In the genomic region with DNA sequence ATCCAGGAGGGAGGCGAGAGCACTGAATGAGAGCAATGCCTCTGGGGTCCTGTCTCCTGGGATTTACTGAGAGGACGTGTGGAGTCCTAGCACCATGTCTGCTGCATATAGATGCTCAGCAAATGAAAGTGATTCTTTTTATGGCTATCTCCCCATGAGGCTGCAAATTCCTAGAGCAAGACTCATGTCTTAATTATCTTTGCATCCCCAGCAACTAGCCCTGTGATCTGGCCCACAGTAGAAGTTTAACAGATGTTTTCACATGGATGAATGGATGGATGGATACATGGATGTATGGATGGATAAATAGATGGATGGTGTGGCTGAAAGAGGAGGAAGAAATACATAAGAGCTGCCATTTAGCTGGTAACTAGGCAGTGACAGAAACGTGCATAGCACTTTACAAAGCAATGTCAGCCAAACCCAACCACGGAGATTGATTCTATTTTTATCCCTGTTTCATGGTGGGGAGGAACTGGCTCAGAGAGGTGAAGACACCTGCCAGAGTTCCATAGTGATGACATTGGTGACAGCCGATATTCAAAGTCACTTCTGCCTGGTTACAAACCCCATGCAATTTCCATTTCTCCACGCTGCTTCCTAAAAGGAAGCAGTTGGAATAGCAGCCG, we compare ENCODE assay signal across 12 cellular contexts. TPM values are rescaled to one million over a fixed set of nuclear protein-coding genes. Genes with fewer than 3 reads are reported as not detected.
DNase-seq lines count a peak whose midpoint lies in the region; ATAC-seq and TF ChIP-seq lines count a peak whose summit lies in the region.
"Had no signal": no experiment of that assay in that cellular context is flagged by ENCODE, and none has a peak within 500 bp of the region (broad histone marks: within the 10 kb centered on the region; RNA-seq: fewer than 3 reads in every experiment).

No MANE protein-coding gene starts in this region.

- ATAC-seq in GM23338 (no peak), HG03469 (IDR thresholded peaks at IDR 0.05; ENCODE audit: unreplicated experiment) (no peak)
- no peak for ATAC-seq in activated CD4-positive, CD25-positive, alpha-beta regulatory T cell treated with anti-CD3 and anti-CD28 coated beads, Interleukin-2, amount 50 U/mL, for 24 hours
- ATAC-seq: activated T-helper 17 cell treated with anti-CD3 and anti-CD28 coated beads, Interleukin-2, amount 50 U/mL, for 72 hours had no signal

- H3K4me2 ChIP-seq in GM23338: no peak overlapping the region

- in situ Hi-C loops in brain microvascular endothelial cell (cut with HindIII; ENCODE audit: low pct_ligation_motif_present, low sequenced_read_pairs): no loop called here

- H3K4me1 ChIP-seq in GM23338 (ENCODE audit: insufficient read depth): peaks cover 4% of the 10 kb centered on the region; the same call in 1 of the 2 replicates

- H3K4me1 Mint-ChIP-seq in GM23338: peaks cover 9% of the 10 kb centered on the region; the same call in 2 of the 3 replicates
- H3K4me1 Mint-ChIP-seq: activated T-helper 17 cell treated with anti-CD3 and anti-CD28 coated beads, Interleukin-2, amount 50 U/mL, for 72 hours had no signal

- peaks cover 8% of the 10 kb centered on the region for H3K27me3 Mint-ChIP-seq in GM23338 (ENCODE audit: insufficient read depth, low read depth, poor library complexity)

- H4K20me1 ChIP-seq in GM23338 (replicated peaks; ENCODE audit: insufficient read depth): no peaks in the 10 kb centered on the region

- no peak overlapping the region for H2AFZ ChIP-seq in GM23338

- H3K27me3 ChIP-seq in brain microvascular endothelial cell (replicated peaks) (no peaks in the 10 kb centered on the region), GM23338 (ENCODE audit: insufficient read depth) (no peaks in the 10 kb centered on the region)

- peak; percentile 65 for DNase-seq in Daoy (ENCODE audit: low read depth)
- DNase-seq in M059J (ENCODE audit: low read depth): peak; percentile 49
- peak; percentile 67 for DNase-seq in brain microvascular endothelial cell
- DNase-seq in myocyte (ENCODE audit: low read depth): peak; percentile 77
- no peak for DNase-seq in GM23338 (ENCODE audit: low spot score)
- DNase-seq in DMS 273 (lab: John Stamatoyannopoulos, UW; ENCODE audit: unreplicated experiment): no peak
- DNase-seq: hypothalamus, naive B cell had no signal

- H3K4me3 Mint-ChIP-seq in GM23338: no peak overlapping the region
- H3K4me3 Mint-ChIP-seq: activated T-helper 17 cell treated with anti-CD3 and anti-CD28 coated beads, Interleukin-2, amount 50 U/mL, for 72 hours; stimulated activated naive CD8-positive, alpha-beta T cell treated with anti-CD3 and anti-CD28 coated beads, Interleukin-15, Interleukin-2, amounts not matched to agents 100 ng/mL and 50 ng/mL, for 24 hours had no signal

- H3K36me3 ChIP-seq in brain microvascular endothelial cell (replicated peaks): no peaks in the 10 kb centered on the region
- no peaks in the 10 kb centered on the region for H3K36me3 ChIP-seq in GM23338 (ENCODE audit: insufficient read depth)

- no peaks in the 10 kb centered on the region for H3F3A ChIP-seq in GM23338 (replicated peaks; ENCODE audit: low read depth)

- H3K9me2 ChIP-seq in GM23338 (ENCODE audit: insufficient read depth): no peaks in the 10 kb centered on the region

- H3K27ac Mint-ChIP-seq in GM23338: no peak overlapping the region
- H3K27ac Mint-ChIP-seq: activated T-helper 17 cell treated with anti-CD3 and anti-CD28 coated beads, Interleukin-2, amount 50 U/mL, for 72 hours; naive B cell; stimulated activated naive CD8-positive, alpha-beta T cell treated with anti-CD3 and anti-CD28 coated beads, Interleukin-15, Interleukin-2, amounts not matched to agents 100 ng/mL and 50 ng/mL, for 24 hours had no signal

- no peak overlapping the region for H3K4me3 ChIP-seq in brain microvascular endothelial cell (ENCODE audit: low read depth, low read length)
- no peak overlapping the region for H3K4me3 ChIP-seq in GM23338

- no peak overlapping the region for H3K27ac ChIP-seq in brain microvascular endothelial cell
- no peak overlapping the region for H3K27ac ChIP-seq in GM23338 (ENCODE audit: low read depth)

- no peaks in the 10 kb centered on the region for H3K79me2 ChIP-seq in GM23338 (replicated peaks; ENCODE audit: insufficient read depth)

- TF ChIP-seq CTCF in brain microvascular endothelial cell (IDR thresholded peaks at IDR 0.05; ENCODE audit: low read depth, low read length, missing control alignments) (no peak), GM23338 (conservative IDR thresholded peaks at IDR 0.05; ENCODE audit: low read depth in 2 of 2) (no peak)

- no peaks in the 10 kb centered on the region for H3K9me3 Mint-ChIP-seq in GM23338
- H3K9me3 Mint-ChIP-seq: activated T-helper 17 cell treated with anti-CD3 and anti-CD28 coated beads, Interleukin-2, amount 50 U/mL, for 72 hours; naive B cell; stimulated activated naive CD8-positive, alpha-beta T cell treated with anti-CD3 and anti-CD28 coated beads, Interleukin-15, Interleukin-2, amounts not matched to agents 100 ng/mL and 50 ng/mL, for 24 hours had no signal

- no peaks in the 10 kb centered on the region for H3K36me3 Mint-ChIP-seq in GM23338 (ENCODE audit: low read depth)
- H3K36me3 Mint-ChIP-seq: naive B cell had no signal

TF ChIP-seq in GM23338, 12 proteins besides CTCF, POLR2A, EP300 and RAD21:
- TF ChIP-seq ZNF331 (CRISPR knock-in tag; IDR thresholded peaks at IDR 0.05; ENCODE audit: low read depth): no peak

RNA-seq across cellular contexts. Expression of a gene that starts 32.7 kb away (rescaled TPM):
- total RNA-seq in Daoy (2014; rRNA removed; shearing (Covaris generic)): 10.7 and 13.0 TPM in 2 replicates
- 4.1 and 11.8 TPM in 2 replicates for total RNA-seq in M059J (2014; rRNA removed; shearing (Covaris generic))
- 19.0 and 19.9 TPM in 2 replicates for total RNA-seq in myocyte
- 8.7 TPM for polyA plus RNA-seq in myocyte (2012)
- 22.1 and 22.7 TPM in 2 replicates for total RNA-seq in GM23338 (2014; rRNA removed; shearing (Covaris generic))
- 3.1 TPM in 2 replicates for polyA plus RNA-seq in GM23338 (2016; fragmentation: Nextera tagmentation; extraction: Ambion mirVana)

Comparison
In these comparisons a context has a peak if more than half of its experiments do, and no peak if none do; other contexts are left out.
1. DNase-seq: peak in Daoy (single experiment), M059J (single experiment), brain microvascular endothelial cell (single experiment) and myocyte (single experiment); none in GM23338 (single experiment) and DMS 273 (single experiment).